ENCODE assay signal across 11 cellular contexts in genomic region chr10:31961264-31961663, GRCh38. TPM values are rescaled to one million over a fixed set of nuclear protein-coding genes. Genes with fewer than 3 reads are reported as not detected.
DNase-seq lines count a peak whose midpoint lies in the region; ATAC-seq and TF ChIP-seq lines count a peak whose summit lies in the region.
"Had no signal": no experiment of that assay in that cellular context is flagged by ENCODE, and none has a peak within 500 bp of the region (broad histone marks: within the 10 kb centered on the region; RNA-seq: fewer than 3 reads in every experiment).

No MANE protein-coding gene starts in this region.

- WGBS in mammary epithelial cell (ENCODE audit: low coverage, missing lambda C conversion rate) = 15% methylated on average over 4 of the region's 4 CpGs

- H3K27me3 ChIP-seq in BLaER1 treated with 17β-estradiol and CSF1 and Interleukin-3, amounts not matched to agents 10 nM and 100 nM = 0 out of 22 replicates have a peak, but pooled peaks cover 0 to 5% (median 0%) of the 10 kb centered on the region in 11 experiments
- no peaks in the 10 kb centered on the region for H3K27me3 ChIP-seq in HCT116 (ENCODE audit: insufficient read depth, low read length)
- no peaks in the 10 kb centered on the region for H3K27me3 ChIP-seq in mammary epithelial cell (ENCODE audit: insufficient read depth, low read length)
- H3K27me3 ChIP-seq in brain microvascular endothelial cell (replicated peaks) = no peaks in the 10 kb centered on the region

- peaks cover 0 to 19% (median 0%) of the 10 kb centered on the region in 11 experiments; a peak in 9 of 22 replicates for H3K9me3 ChIP-seq in BLaER1 treated with 17β-estradiol and CSF1 and Interleukin-3, amounts not matched to agents 10 nM and 100 nM (replicated peaks in 1 of 11)
- H3K9me3 ChIP-seq in HCT116 (ENCODE audit: control insufficient read depth in 1 of 2, insufficient read depth in 1 of 2, low read depth in 1 of 2, low read length in 2 of 2) (no peaks in the 10 kb centered on the region), mammary epithelial cell (replicated peaks; ENCODE audit: insufficient read depth, low read length) (no peaks in the 10 kb centered on the region), T-helper 17 cell (ENCODE audit: control insufficient read depth, low read length, poor library complexity, severe bottlenecking) (no peaks in the 10 kb centered on the region)
- H3K9me3 ChIP-seq: left ventricle myocardium inferior had no signal

- POLR2A ChIA-PET in HCT116 (lab: Charles Lee) = interaction anchor here (1.0 kb wide), 1 partner anchor 14 kb away, joined by 5 read pairs; no protein-coding TSS in a partner anchor

- H3K36me3 Mint-ChIP-seq in T-helper 17 cell (ENCODE audit: low read depth) = no peaks in the 10 kb centered on the region

- dilution Hi-C loops in mammary epithelial cell (cut with HindIII; ENCODE audit: low sequenced_read_pairs) = loop anchor here (5.0 kb wide), 1 partner anchor 71 kb away; no protein-coding TSS in a partner anchor

- peaks cover 6 to 62% (median 39%) of the 10 kb centered on the region in 10 experiments; a peak in 19 of 20 replicates for H3K4me1 ChIP-seq in BLaER1 treated with 17β-estradiol and CSF1 and Interleukin-3, amounts not matched to agents 10 nM and 100 nM
- H3K4me1 ChIP-seq in HCT116 (ENCODE audit: control insufficient read depth in 1 of 2, insufficient read depth in 2 of 2, low read length in 2 of 2) (peaks cover 44 to 58% of the 10 kb centered on the region in 2 experiments), mammary epithelial cell (ENCODE audit: insufficient read depth, low read length) (peaks cover 47% of the 10 kb centered on the region)
- H3K4me1 ChIP-seq: left ventricle myocardium inferior had no signal

- H3K4me3 Mint-ChIP-seq in T-helper 17 cell = no peak overlapping the region
- H3K4me3 Mint-ChIP-seq: CD8-positive, alpha-beta T cell had no signal

- ATAC-seq in HCT116 (peak; percentile 18; the same call in 1 of the 2 replicates), HG03135 (IDR thresholded peaks at IDR 0.05; ENCODE audit: unreplicated experiment) (no peak), T-helper 17 cell (no peak)
- ATAC-seq: CD8-positive, alpha-beta T cell had no signal

- H3K4me2 ChIP-seq in BLaER1 treated with 17β-estradiol and CSF1 and Interleukin-3, amounts not matched to agents 10 nM and 100 nM = peak overlapping the region in 9 of 11 experiments; percentile 10 to 87 (median 81); a peak in 14 of 22 replicates
- peak overlapping the region; percentile 71 for H3K4me2 ChIP-seq in HCT116 (ENCODE audit: low read length)
- H3K4me2 ChIP-seq in mammary epithelial cell (ENCODE audit: insufficient read depth, low read depth, low read length) = peak overlapping the region; percentile 60

- TF ChIP-seq RAD21 in HCT116 (IDR thresholded peaks at IDR 0.05; ENCODE audit: low read depth) = no peak

- no TSS peak for BruUV-seq in HCT116 (replicated peaks; lab: Mats Ljungman, UMichigan)
- BruUV-seq in mammary epithelial cell (replicated peaks; lab: Mats Ljungman, UMichigan) = no TSS peak

- RAD21 ChIA-PET in HCT116 (lab: Charles Lee; ENCODE audit: low non-redundant PET in 1 of 2, low total read pairs in 2 of 2, uncharacterized antibody in 2 of 2, unreplicated experiment in 2 of 2) = no interaction called here

- no peak overlapping the region for H3K4me3 ChIP-seq in BLaER1 treated with 17β-estradiol and CSF1 and Interleukin-3, amounts not matched to agents 10 nM and 100 nM
- H3K4me3 ChIP-seq in HCT116 (replicated peaks in 1 of 2; ENCODE audit: low read depth in 1 of 2, low read length in 2 of 2) (peak overlapping the region in 1 of 2 experiments; percentile 32; a peak in 2 of 4 replicates), mammary epithelial cell (replicated peaks in 1 of 3; ENCODE audit: insufficient read depth in 1 of 3, low read depth in 2 of 3, low read length in 3 of 3) (peak overlapping the region in 2 of 3 experiments; percentile 2 to 14), brain microvascular endothelial cell (ENCODE audit: low read depth, low read length) (no peak overlapping the region)
- H3K4me3 ChIP-seq: left ventricle myocardium inferior had no signal

- CTCF ChIA-PET in HCT116 (lab: Charles Lee) = no interaction called here
- CTCF ChIA-PET in mammary epithelial cell (lab: Charles Lee; ENCODE audit: low non-redundant PET) = no interaction called here

- no peaks in the 10 kb centered on the region for H3K79me2 ChIP-seq in HCT116 (ENCODE audit: insufficient read depth, low read length)
- H3K79me2 ChIP-seq in mammary epithelial cell (ENCODE audit: insufficient read depth, low read length) = no peaks in the 10 kb centered on the region

- H3K36me3 ChIP-seq in BLaER1 treated with 17β-estradiol and CSF1 and Interleukin-3, amounts not matched to agents 10 nM and 100 nM = no peaks in the 10 kb centered on the region; a peak in 1 of 22 replicates
- H3K36me3 ChIP-seq in HCT116 (ENCODE audit: control insufficient read depth in 1 of 2, insufficient read depth in 2 of 2, low read length in 2 of 2) = no peaks in the 10 kb centered on the region
- no peaks in the 10 kb centered on the region for H3K36me3 ChIP-seq in mammary epithelial cell (ENCODE audit: insufficient read depth, low read length)
- H3K36me3 ChIP-seq in brain microvascular endothelial cell (replicated peaks) = no peaks in the 10 kb centered on the region
- H3K36me3 ChIP-seq: left ventricle myocardium inferior had no signal

- H3K27ac Mint-ChIP-seq in T-helper 17 cell = no peak overlapping the region
- H3K27ac Mint-ChIP-seq: CD8-positive, alpha-beta T cell had no signal

- H3K4me1 Mint-ChIP-seq in T-helper 17 cell = peaks cover 10% of the 10 kb centered on the region

- no peaks in the 10 kb centered on the region for H4K20me1 ChIP-seq in BLaER1 treated with 17β-estradiol and CSF1 and Interleukin-3, amounts not matched to agents 10 nM and 100 nM
- no peaks in the 10 kb centered on the region for H4K20me1 ChIP-seq in HCT116 (ENCODE audit: insufficient read depth)
- H4K20me1 ChIP-seq in mammary epithelial cell (ENCODE audit: insufficient read depth, low read length) = no peaks in the 10 kb centered on the region

- in situ Hi-C loops in mammary epithelial cell (cut with MboI; ENCODE audit: low sequenced_read_pairs in 2 of 2) = no loop called here
- in situ Hi-C loops in brain microvascular endothelial cell (cut with HindIII; ENCODE audit: low pct_ligation_motif_present, low sequenced_read_pairs) = no loop called here

- no peak overlapping the region for H3K27ac ChIP-seq in BLaER1 treated with 17β-estradiol and CSF1 and Interleukin-3, amounts not matched to agents 10 nM and 100 nM
- H3K27ac ChIP-seq in HCT116 (ENCODE audit: low read depth, low read length) (peak overlapping the region; percentile 46), mammary epithelial cell (ENCODE audit: insufficient read depth, low read depth, low read length) (peak overlapping the region; percentile 78), brain microvascular endothelial cell (no peak overlapping the region)
- H3K27ac ChIP-seq: left ventricle myocardium inferior had no signal

- intact Hi-C loops in HCT116 (cut with micrococcal nuclease) = no loop called here
- intact Hi-C loops in mammary epithelial cell (cut with micrococcal nuclease) = loop anchor here (1.0 to 2.0 kb wide), 2 partner anchors 14 to 33 kb away; partner anchors contain the start of gene ARHGAP12

- peaks cover 9% of the 10 kb centered on the region for H3K27me3 Mint-ChIP-seq in T-helper 17 cell

- no peak overlapping the region for H3K9ac ChIP-seq in BLaER1 treated with 17β-estradiol and CSF1 and Interleukin-3, amounts not matched to agents 10 nM and 100 nM
- H3K9ac ChIP-seq in HCT116 (ENCODE audit: low read length) (no peak overlapping the region; the same call in 1 of the 2 replicates), mammary epithelial cell (ENCODE audit: insufficient read depth, low read length) (no peak overlapping the region)

- H3K9me2 ChIP-seq in HCT116 (ENCODE audit: insufficient read depth) = no peaks in the 10 kb centered on the region

- TF ChIP-seq POLR2A in HCT116 (IDR thresholded peaks at IDR 0.05; ENCODE audit: borderline replicate concordance, extremely low read depth, insufficient read depth, insufficient read length) = no peak

- H2AFZ ChIP-seq in HCT116 (ENCODE audit: low read depth, low read length, poor library complexity, severe bottlenecking) = no peak overlapping the region
- H2AFZ ChIP-seq in mammary epithelial cell (ENCODE audit: low read depth, low read length) = peak overlapping the region; percentile 58

- no peak for DNase-seq in HCT116 (ENCODE audit: low read depth, low spot score)
- peak; percentile 38 for DNase-seq in NCI-H2171 (lab: John Stamatoyannopoulos, UW)
- DNase-seq in mammary epithelial cell = no peak
- DNase-seq in COR-L47 (lab: John Stamatoyannopoulos, UW) = no peak
- DNase-seq in brain microvascular endothelial cell = no peak
- no peak for DNase-seq in T-helper 17 cell
- DNase-seq: CD8-positive, alpha-beta T cell; left ventricle myocardium inferior; stimulated activated CD4-positive, alpha-beta T cell treated with anti-CD3 and anti-CD28 coated beads, Interleukin-15, amount 100 ng/mL, for 24 hours had no signal

- no peak for TF ChIP-seq CTCF in HCT116 (IDR thresholded peaks at IDR 0.05 in 2 of 3, conservative IDR thresholded peaks at IDR 0.05 in 1 of 3; ENCODE audit: borderline replicate concordance in 1 of 3, insufficient read depth in 1 of 3, low read depth in 2 of 3, low read length in 2 of 3)
- no peak for TF ChIP-seq CTCF in mammary epithelial cell (conservative IDR thresholded peaks at IDR 0.05 in 1 of 2, IDR thresholded peaks at IDR 0.05 in 1 of 2; ENCODE audit: extremely low read depth in 1 of 2, insufficient read depth in 1 of 2, low read depth in 1 of 2, low read length in 2 of 2)
- no peak for TF ChIP-seq CTCF in brain microvascular endothelial cell (IDR thresholded peaks at IDR 0.05; ENCODE audit: low read depth, low read length, missing control alignments)

TF ChIP-seq in HCT116, 20 proteins besides CTCF, POLR2A, EP300 and RAD21:
- no peak for TF ChIP-seq CEBPB (IDR thresholded peaks at IDR 0.05; ENCODE audit: low read depth)
- TF ChIP-seq ZFX (IDR thresholded peaks at IDR 0.05) = no peak
- TF ChIP-seq, protein P1, sequence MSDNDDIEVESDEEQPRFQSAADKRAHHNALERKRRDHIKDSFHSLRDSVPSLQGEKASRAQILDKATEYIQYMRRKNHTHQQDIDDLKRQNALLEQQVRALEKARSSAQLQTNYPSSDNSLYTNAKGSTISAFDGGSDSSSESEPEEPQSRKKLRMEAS (IDR thresholded peaks at IDR 0.05) = peak; percentile 40; the same call in 1 of the 2 replicates
TF ChIP-seq in HCT116: peak in this region for 1.

RNA-seq across cellular contexts. Expression of gene ARHGAP12, which starts 32.6 kb away (rescaled TPM):
- total RNA-seq in HCT116 (2021; ENCODE audit: unreplicated experiment) = 80.3 TPM
- 17.4 and 25.6 TPM in 2 replicates for polyA plus RNA-seq in HCT116 (2012)
- 10 to 100 TPM; 26.0 to 38.8 TPM for total RNA-seq in mammary epithelial cell
- 10.3 TPM for polyA plus RNA-seq in mammary epithelial cell
- 20.9 TPM for polyA minus RNA-seq in mammary epithelial cell
- total RNA-seq in T-helper 17 cell = 10 to 100 TPM; 22.6 to 28.2 TPM

Comparison
In these comparisons a context has a peak if more than half of its experiments do, and no peak if none do; other contexts are left out.
1. H3K27ac ChIP-seq: peak in HCT116 (single experiment) and mammary epithelial cell (single experiment); none in BLaER1 treated with 17β-estradiol and CSF1 and Interleukin-3, amounts not matched to agents 10 nM and 100 nM (0 of 11) and brain microvascular endothelial cell (single experiment).
2. H3K4me3 ChIP-seq: peak in mammary epithelial cell (2 of 3); none in BLaER1 treated with 17β-estradiol and CSF1 and Interleukin-3, amounts not matched to agents 10 nM and 100 nM (0 of 10) and brain microvascular endothelial cell (single experiment).
3. Peak in every context shown above with its lines, with median percentiles within 50 percentile points of each other: H3K4me2 ChIP-seq.